ENCODE assay signal across 16 cellular contexts in genomic region chr6:99305021-99305554, GRCh38. TPM values are rescaled to one million over a fixed set of nuclear protein-coding genes. Genes with fewer than 3 reads are reported as not detected.
"Had no signal": no experiment of that assay in that cellular context is flagged by ENCODE, and none has a peak within 500 bp of the region (broad histone marks: within the 10 kb centered on the region; RNA-seq: fewer than 3 reads in every experiment).

No MANE protein-coding gene starts in this region.

- DNase-seq: activated CD4-positive, alpha-beta T cell treated with anti-CD3 and anti-CD28 coated beads for 4 hours; activated CD8-positive, alpha-beta memory T cell treated with anti-CD3 and anti-CD28 coated beads, Interleukin-2, amount 50 U/mL, for 4 hours; activated CD8-positive, alpha-beta T cell treated with anti-CD3 and anti-CD28 coated beads for 36 hours; activated T-cell treated with anti-CD3 and anti-CD28 coated beads, Interleukin-2, amount 50 U/mL, for 72 hours; aorta; foreskin keratinocyte; mucosa of descending colon; naive thymus-derived CD8-positive, alpha-beta T cell; posterior cingulate gyrus; stimulated activated CD4-positive, alpha-beta T cell treated with anti-CD3 and anti-CD28 coated beads, Interleukin-15, amount 100 ng/mL, for 24 hours; stimulated activated CD4-positive, alpha-beta T cell treated with anti-CD3 and anti-CD28 coated beads, Interleukin-4, amount 100 ng/mL, for 24 hours; testis; upper lobe of right lung had no signal

- H3K27ac ChIP-seq: foreskin keratinocyte, neutrophil, testis, upper lobe of right lung had no signal

- H3K36me3 Mint-ChIP-seq: naive thymus-derived CD8-positive, alpha-beta T cell had no signal

- H3K4me3 ChIP-seq: mucosa of descending colon, testis, upper lobe of right lung had no signal

- H3K9me3 ChIP-seq: mucosa of descending colon, neutrophil, testis, upper lobe of right lung had no signal

- H3K27me3 ChIP-seq: foreskin keratinocyte, testis, upper lobe of right lung had no signal

- H3K4me1 ChIP-seq: foreskin keratinocyte, testis, upper lobe of right lung had no signal

- H3K36me3 ChIP-seq: neutrophil, upper lobe of right lung had no signal

- H3K4me3 Mint-ChIP-seq: activated CD8-positive, alpha-beta T cell treated with anti-CD3 and anti-CD28 coated beads for 36 hours; activated T-cell treated with anti-CD3 and anti-CD28 coated beads, Interleukin-2, amount 50 U/mL, for 72 hours; naive thymus-derived CD8-positive, alpha-beta T cell; stimulated activated naive CD8-positive, alpha-beta T cell treated with anti-CD3 and anti-CD28 coated beads, Interleukin-15, Interleukin-2, amounts not matched to agents 100 ng/mL and 50 ng/mL, for 24 hours had no signal

- H3K4me1 Mint-ChIP-seq: naive thymus-derived CD8-positive, alpha-beta T cell had no signal

- ATAC-seq: activated CD8-positive, alpha-beta T cell treated with anti-CD3 and anti-CD28 coated beads for 36 hours; activated T-cell treated with anti-CD3 and anti-CD28 coated beads, Interleukin-2, amount 50 U/mL, for 72 hours; foreskin keratinocyte; left lobe of liver; mucosa of descending colon; naive thymus-derived CD8-positive, alpha-beta T cell; upper lobe of right lung had no signal

- H3K9me3 Mint-ChIP-seq: activated CD8-positive, alpha-beta T cell treated with anti-CD3 and anti-CD28 coated beads for 36 hours; activated T-cell treated with anti-CD3 and anti-CD28 coated beads, Interleukin-2, amount 50 U/mL, for 72 hours; naive thymus-derived CD8-positive, alpha-beta T cell; stimulated activated naive CD8-positive, alpha-beta T cell treated with anti-CD3 and anti-CD28 coated beads, Interleukin-15, Interleukin-2, amounts not matched to agents 100 ng/mL and 50 ng/mL, for 24 hours had no signal

- H3K27ac Mint-ChIP-seq: activated CD8-positive, alpha-beta T cell treated with anti-CD3 and anti-CD28 coated beads for 36 hours; activated T-cell treated with anti-CD3 and anti-CD28 coated beads, Interleukin-2, amount 50 U/mL, for 72 hours; naive thymus-derived CD8-positive, alpha-beta T cell; stimulated activated naive CD8-positive, alpha-beta T cell treated with anti-CD3 and anti-CD28 coated beads, Interleukin-15, Interleukin-2, amounts not matched to agents 100 ng/mL and 50 ng/mL, for 24 hours had no signal

RNA-seq across cellular contexts. Expression of gene FAXC, which starts 44.4 kb away (rescaled TPM):
- total RNA-seq: activated CD8-positive, alpha-beta T cell treated with anti-CD3 and anti-CD28 coated beads for 36 hours; activated T-cell treated with anti-CD3 and anti-CD28 coated beads, Interleukin-2, amount 50 U/mL, for 72 hours; naive thymus-derived CD8-positive, alpha-beta T cell had no signal
- polyA plus RNA-seq: naive thymus-derived CD8-positive, alpha-beta T cell had no signal
